ENCODE assay signal across 8 cellular contexts in the genomic region with DNA sequence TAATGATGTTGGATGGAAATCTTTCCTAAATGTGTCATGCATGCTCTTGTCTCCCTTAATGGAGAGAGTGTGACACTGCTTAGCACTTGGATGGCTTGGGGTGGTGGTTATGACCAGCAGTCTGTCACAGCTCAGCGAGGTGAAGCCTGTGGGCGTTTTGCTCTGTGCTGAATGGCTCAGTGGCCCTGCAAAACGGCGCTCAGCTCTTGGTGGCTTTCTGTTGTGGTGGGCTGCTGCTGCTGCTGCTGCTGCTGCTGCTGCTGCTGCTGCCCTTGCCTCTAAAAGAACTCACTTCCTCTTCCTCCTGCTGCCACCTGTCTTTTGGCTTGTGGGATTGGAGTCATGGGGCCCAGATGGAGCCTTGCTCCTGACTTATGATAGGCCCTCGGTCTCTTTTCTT. TPM values are rescaled to one million over a fixed set of nuclear protein-coding genes. Genes with fewer than 3 reads are reported as not detected.
DNase-seq lines count a peak whose midpoint lies in the region; ATAC-seq lines count a peak whose summit lies in the region.
"Not testable (repeated sequence)": the region's sequence is repeated elsewhere in the genome, so short reads cannot be mapped to it uniquely, and the experiment has no call there.

No MANE protein-coding gene starts in this region.

- H3K27me3 ChIP-seq in SJCRH30: not testable (repeated sequence)

- H3K36me3 Mint-ChIP-seq in activated T-cell treated with anti-CD3 and anti-CD28 coated beads, Interleukin-2, amount 50 U/mL, for 72 hours (ENCODE audit: insufficient read depth in 2 of 2): not testable (repeated sequence)

- ATAC-seq in GM18502 (IDR thresholded peaks at IDR 0.05; ENCODE audit: poor library complexity, unreplicated experiment): peak; percentile 99
- peak; percentile 98 for ATAC-seq in GM19397 (IDR thresholded peaks at IDR 0.05; ENCODE audit: unreplicated experiment)
- ATAC-seq in HG02610 (IDR thresholded peaks at IDR 0.05; ENCODE audit: unreplicated experiment): peak; percentile 98
- ATAC-seq in HG03108 (IDR thresholded peaks at IDR 0.05; ENCODE audit: unreplicated experiment): peak; percentile 97
- ATAC-seq in activated T-cell treated with anti-CD3 and anti-CD28 coated beads, Interleukin-2, amount 50 U/mL, for 72 hours (replicated peaks in 1 of 2): peak; percentile 98 to 99
- peak; percentile 32 to 34 for ATAC-seq in left cardiac atrium

- not testable (repeated sequence) for H3K27ac Mint-ChIP-seq in activated T-cell treated with anti-CD3 and anti-CD28 coated beads, Interleukin-2, amount 50 U/mL, for 72 hours

- not testable (repeated sequence) for H3K36me3 ChIP-seq in SJCRH30

- not testable (repeated sequence) for H3K9me3 ChIP-seq in SJCRH30 (replicated peaks)

- H3K4me3 ChIP-seq in SJCRH30: not testable (repeated sequence)

- H3K27me3 Mint-ChIP-seq in activated T-cell treated with anti-CD3 and anti-CD28 coated beads, Interleukin-2, amount 50 U/mL, for 72 hours (ENCODE audit: low read depth): not testable (repeated sequence)

- H3K4me1 Mint-ChIP-seq in activated T-cell treated with anti-CD3 and anti-CD28 coated beads, Interleukin-2, amount 50 U/mL, for 72 hours (ENCODE audit: low read depth): not testable (repeated sequence)

- intact Hi-C loops in left cardiac atrium (cut with DNase I): not testable (repeated sequence)

- not testable (repeated sequence) for H3K4me1 ChIP-seq in SJCRH30

- not testable (repeated sequence) for H3K9me3 Mint-ChIP-seq in activated T-cell treated with anti-CD3 and anti-CD28 coated beads, Interleukin-2, amount 50 U/mL, for 72 hours

- peak overlapping the region; percentile 45; the same call in 1 of the 2 replicates for H3K27ac ChIP-seq in SJCRH30

- DNase-seq in SJCRH30: peak in 1 of 2 experiments; percentile 65
- peak; percentile 35 to 50 for DNase-seq in activated T-cell treated with anti-CD3 and anti-CD28 coated beads, Interleukin-2, amount 50 U/mL, for 72 hours
- not testable (repeated sequence) for DNase-seq in left cardiac atrium
- DNase-seq in stimulated activated CD4-positive, alpha-beta T cell treated with anti-CD3 and anti-CD28 coated beads, Interleukin-4, amount 100 ng/mL, for 24 hours: peak; percentile 44

- peak overlapping the region; percentile 34 to 39 for H3K4me3 Mint-ChIP-seq in activated T-cell treated with anti-CD3 and anti-CD28 coated beads, Interleukin-2, amount 50 U/mL, for 72 hours

RNA-seq across cellular contexts. Expression of a gene that starts 23.7 kb away (rescaled TPM):
- total RNA-seq in SJCRH30 (2014; rRNA removed; shearing (Covaris generic)): 0.33 and 0.69 TPM in 2 replicates
- 1 to 10 TPM; 3.2 to 3.3 TPM for total RNA-seq in activated T-cell treated with anti-CD3 and anti-CD28 coated beads, Interleukin-2, amount 50 U/mL, for 72 hours
- 10 to 100 TPM in 1 of 2 donors, 1 to 10 TPM in 1; 3.7 to 33.8 TPM for total RNA-seq in left cardiac atrium

RNA-seq across cellular contexts. Expression of a gene that starts 25.1 kb away (rescaled TPM):
- 10.6 and 11.5 TPM in 2 replicates for total RNA-seq in SJCRH30 (2014; rRNA removed; shearing (Covaris generic))
- total RNA-seq in activated T-cell treated with anti-CD3 and anti-CD28 coated beads, Interleukin-2, amount 50 U/mL, for 72 hours: 10 to 100 TPM; 40.6 to 49.4 TPM
- 10 to 100 TPM in 1 of 2 donors, 1 to 10 TPM in 1; 8.5 to 11.4 TPM for total RNA-seq in left cardiac atrium

RNA-seq across cellular contexts. Expression of a gene that starts 56.5 kb away (rescaled TPM):
- total RNA-seq in SJCRH30 (2014; rRNA removed; shearing (Covaris generic)): 0.10 TPM in 1 of 2 replicates, not detected in the other
- under 1 TPM in 1 of 2 donors, not detected in 1; 0.58 TPM for total RNA-seq in activated T-cell treated with anti-CD3 and anti-CD28 coated beads, Interleukin-2, amount 50 U/mL, for 72 hours
- total RNA-seq in left cardiac atrium: under 1 TPM; 0.12 to 0.34 TPM

Comparison
In these comparisons a context has a peak if more than half of its experiments do, and no peak if none do; other contexts are left out.
1. ATAC-seq: peak in every context shown above with its lines; median percentile 99 in GM18502; 98 in activated T-cell treated with anti-CD3 and anti-CD28 coated beads, Interleukin-2, amount 50 U/mL, for 72 hours; 98 in GM19397; 98 in HG02610; 97 in HG03108; 33 in left cardiac atrium.